26 cellular contexts compared by ENCODE assay signal in genomic region chrX:49257074-49257790, GRCh38. TPM values are rescaled to one million over a fixed set of nuclear protein-coding genes. Genes with fewer than 3 reads are reported as not detected.
DNase-seq lines count a peak whose midpoint lies in the region; ATAC-seq and TF ChIP-seq lines count a peak whose summit lies in the region.
"Had no signal": no experiment of that assay in that cellular context is flagged by ENCODE, and none has a peak within 500 bp of the region (broad histone marks: within the 10 kb centered on the region; RNA-seq: fewer than 3 reads in every experiment).

No MANE protein-coding gene starts in this region.

- no peak for DNase-seq in activated naive CD4-positive, alpha-beta T cell treated with anti-CD3 and anti-CD28 coated beads, Interleukin-2, amount 10 ng/mL, durations not matched to agents 7 days and 5 days
- no peak for DNase-seq in activated naive CD4-positive, alpha-beta T cell (lab: John Stamatoyannopoulos, UW)
- peak; percentile 30 for DNase-seq in activated CD8-positive, alpha-beta T cell treated with anti-CD3 and anti-CD28 coated beads for 36 hours
- no peak for DNase-seq in naive thymus-derived CD4-positive, alpha-beta T cell
- no peak for DNase-seq in occipital lobe (lab: John Stamatoyannopoulos, UW)
- DNase-seq in lower leg skin (ENCODE audit: low spot score in 2 of 2), result no peak
- DNase-seq in thyroid gland, result no peak
- DNase-seq: Calu3, HCEC 1CT, left lung, mesendoderm, MV-4-11, NCI-H1436 treated with DMSO at 0.1 percent for 48 hours, NCI-H2107, NCI-H748 treated with DMSO at 0.1 percent for 48 hours, sigmoid colon, stomach had no signal

- intact Hi-C loops in activated CD8-positive, alpha-beta T cell treated with anti-CD3 and anti-CD28 coated beads for 36 hours (cut with micrococcal nuclease), result no loop called here
- intact Hi-C loops in naive thymus-derived CD4-positive, alpha-beta T cell (cut with micrococcal nuclease), result no loop called here
- intact Hi-C loops in lower leg skin (cut with DNase I; ENCODE audit: low total_unique reads), result no loop called here
- intact Hi-C loops in thyroid gland (cut with DNase I), result no loop called here

- TF ChIP-seq POLR2A in lower leg skin (IDR thresholded peaks at IDR 0.05) (no peak), thyroid gland (IDR thresholded peaks at IDR 0.05) (no peak)

- no peaks in the 10 kb centered on the region for H3K27me3 ChIP-seq in naive thymus-derived CD4-positive, alpha-beta T cell (ENCODE audit: control insufficient read depth in 2 of 2, insufficient read depth in 2 of 2, low read length in 2 of 2)
- H3K27me3 ChIP-seq in thyroid gland, result no peaks in the 10 kb centered on the region
- H3K27me3 ChIP-seq: left lung, tibial nerve had no signal

- ATAC-seq in activated CD8-positive, alpha-beta T cell treated with anti-CD3 and anti-CD28 coated beads for 36 hours, result peak; percentile 59
- no peak for ATAC-seq in naive thymus-derived CD4-positive, alpha-beta T cell
- ATAC-seq: left lung had no signal

- H3K36me3 Mint-ChIP-seq in activated naive CD4-positive, alpha-beta T cell treated with anti-CD3 and anti-CD28 coated beads, Interleukin-2, amount 10 ng/mL, durations not matched to agents 7 days and 5 days, result peaks cover 3% of the 10 kb centered on the region
- H3K36me3 Mint-ChIP-seq in activated CD8-positive, alpha-beta T cell treated with anti-CD3 and anti-CD28 coated beads for 36 hours (ENCODE audit: low read depth), result peaks cover 15% of the 10 kb centered on the region
- H3K36me3 Mint-ChIP-seq in naive thymus-derived CD4-positive, alpha-beta T cell, result peaks cover 0 to 15% (median 0%) of the 10 kb centered on the region in 5 donors
- H3K36me3 Mint-ChIP-seq: brain had no signal

- peak overlapping the region; percentile 9 for H3K4me3 ChIP-seq in naive thymus-derived CD4-positive, alpha-beta T cell (ENCODE audit: low read length)
- H3K4me3 ChIP-seq in lower leg skin (ENCODE audit: low read depth, poor library complexity, severe bottlenecking) (no peak overlapping the region), thyroid gland (replicated peaks in 1 of 3) (no peak overlapping the region)
- H3K4me3 ChIP-seq: left lung, prostate gland, sigmoid colon, stomach, tibial nerve had no signal

- WGBS in lower leg skin, 2 donors, result 73 to 94% methylated on average over 3 to 12 of the region's 14 CpGs
- WGBS in thyroid gland, 2 donors, result 71 to 80% methylated on average over 1 to 3 of the region's 14 CpGs

- peaks cover 24% of the 10 kb centered on the region for H3K4me1 Mint-ChIP-seq in activated naive CD4-positive, alpha-beta T cell treated with anti-CD3 and anti-CD28 coated beads, Interleukin-2, amount 10 ng/mL, durations not matched to agents 7 days and 5 days
- peaks cover 39% of the 10 kb centered on the region for H3K4me1 Mint-ChIP-seq in activated CD8-positive, alpha-beta T cell treated with anti-CD3 and anti-CD28 coated beads for 36 hours (ENCODE audit: low read depth)
- peaks cover 5 to 40% (median 30%) of the 10 kb centered on the region in 7 donors for H3K4me1 Mint-ChIP-seq in naive thymus-derived CD4-positive, alpha-beta T cell
- H3K4me1 Mint-ChIP-seq: brain had no signal

- CTCF ChIA-PET in activated naive CD4-positive, alpha-beta T cell treated with anti-CD3 and anti-CD28 coated beads, Interleukin-2, amount 10 ng/mL, durations not matched to agents 7 days and 5 days (lab: Charles Lee), result interaction anchor here (1.6 kb wide), 1 partner anchor 65 kb away, joined by 4 read pairs; no protein-coding TSS in a partner anchor
- CTCF ChIA-PET in activated CD8-positive, alpha-beta T cell treated with anti-CD3 and anti-CD28 coated beads for 36 hours (lab: Charles Lee), result no interaction called here
- CTCF ChIA-PET in naive thymus-derived CD4-positive, alpha-beta T cell (lab: Charles Lee), result interaction anchor here (0.6 to 0.9 kb wide), 3 partner anchors 11 to 497 kb away, joined by 3 to 4 read pairs (median 3); no protein-coding TSS in a partner anchor

- no peaks in the 10 kb centered on the region for H3K9me3 Mint-ChIP-seq in activated naive CD4-positive, alpha-beta T cell treated with anti-CD3 and anti-CD28 coated beads, Interleukin-2, amount 10 ng/mL, durations not matched to agents 7 days and 5 days
- no peaks in the 10 kb centered on the region for H3K9me3 Mint-ChIP-seq in activated CD8-positive, alpha-beta T cell treated with anti-CD3 and anti-CD28 coated beads for 36 hours
- no peaks in the 10 kb centered on the region for H3K9me3 Mint-ChIP-seq in naive thymus-derived CD4-positive, alpha-beta T cell

- H3K27me3 Mint-ChIP-seq in activated naive CD4-positive, alpha-beta T cell treated with anti-CD3 and anti-CD28 coated beads, Interleukin-2, amount 10 ng/mL, durations not matched to agents 7 days and 5 days, result no peaks in the 10 kb centered on the region
- H3K27me3 Mint-ChIP-seq in activated CD8-positive, alpha-beta T cell treated with anti-CD3 and anti-CD28 coated beads for 36 hours, result no peaks in the 10 kb centered on the region
- H3K27me3 Mint-ChIP-seq in naive thymus-derived CD4-positive, alpha-beta T cell, result no peaks in the 10 kb centered on the region
- H3K27me3 Mint-ChIP-seq: brain had no signal

- no peak for TF ChIP-seq CTCF in activated CD8-positive, alpha-beta T cell treated with anti-CD3 and anti-CD28 coated beads for 36 hours (IDR thresholded peaks at IDR 0.05)
- TF ChIP-seq CTCF in lower leg skin (IDR thresholded peaks at IDR 0.05) (no peak), thyroid gland (IDR thresholded peaks at IDR 0.05) (no peak)

- peak overlapping the region; percentile 52 for H3K27ac ChIP-seq in naive thymus-derived CD4-positive, alpha-beta T cell (ENCODE audit: low read depth, low read length)
- no peak overlapping the region for H3K27ac ChIP-seq in thyroid gland
- H3K27ac ChIP-seq: left lung, prostate gland, sigmoid colon, stomach, tibial nerve had no signal

- no peaks in the 10 kb centered on the region for H3K9me3 ChIP-seq in naive thymus-derived CD4-positive, alpha-beta T cell (ENCODE audit: control insufficient read depth in 2 of 3, low read length in 3 of 3)
- no peaks in the 10 kb centered on the region for H3K9me3 ChIP-seq in thyroid gland
- H3K9me3 ChIP-seq: left lung, prostate gland, sigmoid colon, stomach, tibial nerve had no signal

- POLR2A ChIA-PET in activated CD8-positive, alpha-beta T cell treated with anti-CD3 and anti-CD28 coated beads for 36 hours (lab: Charles Lee), result interaction anchor here (0.8 to 1.2 kb wide), 4 partner anchors 9 to 55 kb away, joined by 3 to 7 read pairs (median 5); partner anchors contain the start of gene PPP1R3F
- POLR2A ChIA-PET in naive thymus-derived CD4-positive, alpha-beta T cell (lab: Charles Lee), result interaction anchor here (0.7 to 4.2 kb wide), 2 partner anchors 11 to 101 kb away, joined by 3 to 30 read pairs; partner anchors contain the start of gene PPP1R3F

- H3K4me1 ChIP-seq in naive thymus-derived CD4-positive, alpha-beta T cell (ENCODE audit: control insufficient read depth in 2 of 2, insufficient read depth in 2 of 2, low read length in 2 of 2), result peaks cover 15 to 38% of the 10 kb centered on the region in 2 donors
- no peaks in the 10 kb centered on the region for H3K4me1 ChIP-seq in thyroid gland
- H3K4me1 ChIP-seq: left lung, prostate gland, sigmoid colon, stomach, tibial nerve had no signal

- no peak overlapping the region for H3K4me3 Mint-ChIP-seq in activated naive CD4-positive, alpha-beta T cell treated with anti-CD3 and anti-CD28 coated beads, Interleukin-2, amount 10 ng/mL, durations not matched to agents 7 days and 5 days
- peak overlapping the region; percentile 29 for H3K4me3 Mint-ChIP-seq in activated CD8-positive, alpha-beta T cell treated with anti-CD3 and anti-CD28 coated beads for 36 hours
- H3K4me3 Mint-ChIP-seq in naive thymus-derived CD4-positive, alpha-beta T cell, result peak overlapping the region in 8 of 10 donors; percentile 36 to 66 (median 54)
- H3K4me3 Mint-ChIP-seq: brain had no signal

- H3K36me3 ChIP-seq in naive thymus-derived CD4-positive, alpha-beta T cell (ENCODE audit: control insufficient read depth in 2 of 3, insufficient read depth in 3 of 3, low read length in 3 of 3), result no peaks in the 10 kb centered on the region
- no peaks in the 10 kb centered on the region for H3K36me3 ChIP-seq in thyroid gland
- H3K36me3 ChIP-seq: left lung, prostate gland, sigmoid colon, stomach, tibial nerve had no signal

- peak overlapping the region; percentile 17 for H3K27ac Mint-ChIP-seq in activated naive CD4-positive, alpha-beta T cell treated with anti-CD3 and anti-CD28 coated beads, Interleukin-2, amount 10 ng/mL, durations not matched to agents 7 days and 5 days
- H3K27ac Mint-ChIP-seq in activated CD8-positive, alpha-beta T cell treated with anti-CD3 and anti-CD28 coated beads for 36 hours, result peak overlapping the region; percentile 52
- peak overlapping the region; percentile 26 to 81 (median 74) for H3K27ac Mint-ChIP-seq in naive thymus-derived CD4-positive, alpha-beta T cell
- H3K27ac Mint-ChIP-seq: brain had no signal

RNA-seq across cellular contexts. Expression of gene FOXP3, which starts 7.3 kb away (rescaled TPM):
- total RNA-seq in activated CD8-positive, alpha-beta T cell treated with anti-CD3 and anti-CD28 coated beads for 36 hours, result 10 to 100 TPM; 22.3 to 23.5 TPM
- total RNA-seq in naive thymus-derived CD4-positive, alpha-beta T cell, result 10 to 100 TPM in 1 of 5 experiments, 1 to 10 TPM in 2, under 1 TPM in 2; 0.50 to 25.3 (median 1.7) TPM
- under 1 TPM; 0.35 to 0.41 TPM for polyA plus RNA-seq in naive thymus-derived CD4-positive, alpha-beta T cell
- total RNA-seq in occipital lobe (0.16 TPM), lower leg skin (1 to 10 TPM in 2 of 4 donors, under 1 TPM in 2; 0.69 to 1.1 (median 0.92) TPM), thyroid gland (under 1 TPM in 2 of 4 donors, not detected in 2; 0.11 to 0.13 TPM)
- total RNA-seq: cerebellum, glomerular endothelial cell, sigmoid colon, stomach had no signal

RNA-seq across cellular contexts. Expression of gene PPP1R3F, which starts 12.4 kb away (rescaled TPM):
- 1 to 10 TPM; 4.8 to 5.4 TPM for total RNA-seq in activated CD8-positive, alpha-beta T cell treated with anti-CD3 and anti-CD28 coated beads for 36 hours
- total RNA-seq in naive thymus-derived CD4-positive, alpha-beta T cell, result 10 to 100 TPM in 3 of 5 experiments, 1 to 10 TPM in 2; 8.9 to 16.3 (median 12.3) TPM
- polyA plus RNA-seq in naive thymus-derived CD4-positive, alpha-beta T cell, result 1 to 10 TPM; 9.1 to 9.5 TPM
- total RNA-seq in occipital lobe (12.6 TPM), lower leg skin (10 to 100 TPM in 1 of 4 donors, 1 to 10 TPM in 3; 4.7 to 10.9 (median 5.6) TPM), thyroid gland (10 to 100 TPM in 3 of 4 donors, 1 to 10 TPM in 1; 7.7 to 15.7 (median 12.5) TPM)

RNA-seq across cellular contexts. Expression of gene CCDC22, which starts 22.0 kb away (rescaled TPM):
- total RNA-seq in activated CD8-positive, alpha-beta T cell treated with anti-CD3 and anti-CD28 coated beads for 36 hours, result 10 to 100 TPM; 27.4 to 29.9 TPM
- total RNA-seq in naive thymus-derived CD4-positive, alpha-beta T cell, result 10 to 100 TPM; 19.0 to 34.0 (median 27.6) TPM
- polyA plus RNA-seq in naive thymus-derived CD4-positive, alpha-beta T cell, result 10 to 100 TPM; 25.3 to 34.9 TPM
- total RNA-seq in occipital lobe (5.6 TPM), lower leg skin (10 to 100 TPM; 18.1 to 29.7 (median 19.8) TPM), thyroid gland (10 to 100 TPM; 13.8 to 27.1 (median 18.8) TPM)

RNA-seq across cellular contexts. Expression of gene CACNA1F, which starts 24.1 kb away (rescaled TPM):
- total RNA-seq in activated CD8-positive, alpha-beta T cell treated with anti-CD3 and anti-CD28 coated beads for 36 hours, result 1 to 10 TPM in 1 of 2 experiments, under 1 TPM in 1; 0.90 to 1.1 TPM
- total RNA-seq in naive thymus-derived CD4-positive, alpha-beta T cell, result 1 to 10 TPM in 4 of 5 experiments, under 1 TPM in 1; 0.58 to 2.2 (median 1.3) TPM
- polyA plus RNA-seq in naive thymus-derived CD4-positive, alpha-beta T cell, result under 1 TPM in 1 of 2 donors, not detected in 1; 0.12 TPM
- total RNA-seq in occipital lobe (not detected), lower leg skin (under 1 TPM in 3 of 4 donors, not detected in 1; 0.06 to 0.76 (median 0.15) TPM), thyroid gland (under 1 TPM in 3 of 4 donors, not detected in 1; 0.10 to 0.21 (median 0.13) TPM)
- total RNA-seq: Calu3, SK-MEL-5 had no signal

RNA-seq across cellular contexts. Expression of gene GAGE10, which starts 46.2 kb away (rescaled TPM):
- total RNA-seq in activated CD8-positive, alpha-beta T cell treated with anti-CD3 and anti-CD28 coated beads for 36 hours, result not detected
- not detected for total RNA-seq in naive thymus-derived CD4-positive, alpha-beta T cell
- polyA plus RNA-seq in naive thymus-derived CD4-positive, alpha-beta T cell, result not detected
- not detected for total RNA-seq in occipital lobe
- total RNA-seq in lower leg skin, result not detected
- not detected for total RNA-seq in thyroid gland
- total RNA-seq: Calu3; cerebellum; glomerular endothelial cell; left lung; prostate gland; sigmoid colon; SK-MEL-5; stomach; T-helper 2 cell treated with Interferon-gamma antibody and Interleukin-4, amounts not matched to agents 100 ng/mL and 5 ng/mL, for 36 hours; tibial nerve had no signal
- polyA plus RNA-seq: adipose tissue, BJ, sigmoid colon, stomach had no signal

Comparison
In these comparisons a context has a peak if more than half of its experiments do, and no peak if none do; other contexts are left out.
1. H3K27ac Mint-ChIP-seq: peak in every context shown above with its lines; median percentile 74 in naive thymus-derived CD4-positive, alpha-beta T cell; 52 in activated CD8-positive, alpha-beta T cell treated with anti-CD3 and anti-CD28 coated beads for 36 hours; 17 in activated naive CD4-positive, alpha-beta T cell treated with anti-CD3 and anti-CD28 coated beads, Interleukin-2, amount 10 ng/mL, durations not matched to agents 7 days and 5 days.